Comparison of ENCODE assay signal across 4 cellular contexts in genomic region chr18:6785001-6785400, GRCh38.
TF ChIP-seq lines count a peak whose summit lies in the region.

No MANE protein-coding gene starts in this region.

TF ChIP-seq in SK-N-SH treated with all-trans-retinoic acid at 6 μM for 48 hours, 23 proteins besides CTCF, POLR2A, EP300 and RAD21:
- TF ChIP-seq ZFP3 (CRISPR knock-in tag; IDR thresholded peaks at IDR 0.05) (no peak), TSHZ2 (CRISPR knock-in tag; IDR thresholded peaks at IDR 0.05) (no peak), TCF4 (CRISPR knock-in tag; IDR thresholded peaks at IDR 0.05; ENCODE audit: borderline replicate concordance) (no peak), PATZ1 (CRISPR knock-in tag; IDR thresholded peaks at IDR 0.05; ENCODE audit: borderline replicate concordance) (no peak), ISL1 (CRISPR knock-in tag; IDR thresholded peaks at IDR 0.05) (peak; percentile 40), CSDC2 (CRISPR knock-in tag; IDR thresholded peaks at IDR 0.05) (no peak), RARB (CRISPR knock-in tag; IDR thresholded peaks at IDR 0.05) (no peak)

TF ChIP-seq in SK-N-SH, 30 proteins besides CTCF, POLR2A, EP300 and RAD21:
- no peak for TF ChIP-seq MXI1 (IDR thresholded peaks at IDR 0.05; ENCODE audit: low read depth, low read length)
- no peak for TF ChIP-seq GABPA (IDR thresholded peaks at IDR 0.05; ENCODE audit: low read depth)
- TF ChIP-seq USF1 (IDR thresholded peaks at IDR 0.05; ENCODE audit: borderline replicate concordance, low read depth), result no peak
- TF ChIP-seq TCF12 (IDR thresholded peaks at IDR 0.05), result no peak
- no peak for TF ChIP-seq EZH2phosphoT487 (IDR thresholded peaks at IDR 0.05; ENCODE audit: borderline replicate concordance, low read depth)
- TF ChIP-seq ELF1 (IDR thresholded peaks at IDR 0.05), result no peak
- TF ChIP-seq FOXJ3 (CRISPR knock-in tag; IDR thresholded peaks at IDR 0.05), result no peak
- TF ChIP-seq FOSL2 (IDR thresholded peaks at IDR 0.05; ENCODE audit: borderline replicate concordance, low read depth), result no peak
- no peak for TF ChIP-seq PBX3 (IDR thresholded peaks at IDR 0.05)
- TF ChIP-seq MAX (IDR thresholded peaks at IDR 0.05; ENCODE audit: low read depth), result no peak
- no peak for TF ChIP-seq MEF2A (IDR thresholded peaks at IDR 0.05; ENCODE audit: borderline replicate concordance, low read depth)
- TF ChIP-seq RCOR1 (IDR thresholded peaks at IDR 0.05; ENCODE audit: low read length), result no peak
- TF ChIP-seq YY1 (IDR thresholded peaks at IDR 0.05; ENCODE audit: low read depth), result no peak
- TF ChIP-seq NRF1 (IDR thresholded peaks at IDR 0.05; ENCODE audit: low read depth, low read length), result no peak
- TF ChIP-seq USF2 (IDR thresholded peaks at IDR 0.05; ENCODE audit: borderline replicate concordance, low read depth, low read length), result no peak

TF ChIP-seq in H1, 55 proteins besides CTCF, POLR2A, EP300 and RAD21:
- TF ChIP-seq SP4 (IDR thresholded peaks at IDR 0.05; ENCODE audit: low read length) (no peak), SAP30 (IDR thresholded peaks at IDR 0.05; ENCODE audit: insufficient read depth, insufficient replicate concordance, low read length) (no peak), CREB1 (IDR thresholded peaks at IDR 0.05) (no peak), SP1 (IDR thresholded peaks at IDR 0.05; ENCODE audit: low read depth, low read length) (no peak), EZH2 (IDR thresholded peaks at IDR 0.05; ENCODE audit: low read depth, low read length, severe bottlenecking) (no peak), NANOG (IDR thresholded peaks at IDR 0.05; ENCODE audit: insufficient read depth, low read depth, low read length, poor library complexity, severe bottlenecking) (no peak), BCL11A (IDR thresholded peaks at IDR 0.05; ENCODE audit: low read depth in 2 of 2, low read length in 2 of 2) (no peak), E2F6 (IDR thresholded peaks at IDR 0.05) (no peak), JUND (IDR thresholded peaks at IDR 0.05; ENCODE audit: low read length) (no peak), RNF2 (IDR thresholded peaks at IDR 0.05; ENCODE audit: borderline replicate concordance, low read depth, low read length, missing control alignments, poor library complexity, severe bottlenecking) (no peak), NRF1 (IDR thresholded peaks at IDR 0.05; ENCODE audit: low read depth, low read length) (no peak), ATF2 (IDR thresholded peaks at IDR 0.05; ENCODE audit: low read length) (no peak), YY1 (IDR thresholded peaks at IDR 0.05; ENCODE audit: low read depth, low read length) (no peak), TAF7 (optimal IDR thresholded peaks at IDR 0.05; ENCODE audit: borderline replicate concordance, low read depth, low read length) (no peak), RXRA (IDR thresholded peaks at IDR 0.05; ENCODE audit: insufficient read depth, low read depth, low read length) (no peak), CEBPB (IDR thresholded peaks at IDR 0.05; ENCODE audit: low read depth, low read length) (no peak)

TF ChIP-seq in GM23338, 12 proteins besides CTCF, POLR2A, EP300 and RAD21:
- TF ChIP-seq POLR2AphosphoS5 (IDR thresholded peaks at IDR 0.05; ENCODE audit: low read depth) (no peak), REST (IDR thresholded peaks at IDR 0.05; ENCODE audit: unreplicated experiment) (no peak), CREB1 (CRISPR knock-in tag; IDR thresholded peaks at IDR 0.05; ENCODE audit: low read depth) (no peak), EZH2phosphoT487 (IDR thresholded peaks at IDR 0.05; ENCODE audit: unreplicated experiment) (no peak), NANOG (IDR thresholded peaks at IDR 0.05; ENCODE audit: borderline replicate concordance) (no peak), ETS1 (IDR thresholded peaks at IDR 0.05) (no peak), ZNF331 (CRISPR knock-in tag; IDR thresholded peaks at IDR 0.05; ENCODE audit: low read depth) (no peak), JUNB (IDR thresholded peaks at IDR 0.05; ENCODE audit: unreplicated experiment) (no peak), ZNF462 (CRISPR knock-in tag; IDR thresholded peaks at IDR 0.05) (no peak), ZNF114 (CRISPR knock-in tag; IDR thresholded peaks at IDR 0.05) (no peak), STAT1 (IDR thresholded peaks at IDR 0.05; ENCODE audit: unreplicated experiment) (no peak), EZH2 (IDR thresholded peaks at IDR 0.05; ENCODE audit: low read depth, unreplicated experiment) (no peak)
